ENCODE assay signal across 8 cellular contexts in genomic region chr1:155044812-155045690, GRCh38. TPM values are rescaled to one million over a fixed set of nuclear protein-coding genes. Genes with fewer than 3 reads are reported as not detected.
DNase-seq lines count a peak whose midpoint lies in the region; ATAC-seq and TF ChIP-seq lines count a peak whose summit lies in the region.

No MANE protein-coding gene starts in this region.

- no peak for TF ChIP-seq POLR2A in gastrocnemius medialis (IDR thresholded peaks at IDR 0.05)

- in situ Hi-C loops in brain microvascular endothelial cell (cut with HindIII; ENCODE audit: low pct_ligation_motif_present, low sequenced_read_pairs): no loop called here
- in situ Hi-C loops in gastrocnemius medialis (cut with MboI; ENCODE audit: low sequenced_read_pairs in 4 of 4): no loop called here

- DNase-seq in NCI-H2107 treated with DMSO at 0.1 percent for 48 hours (lab: John Stamatoyannopoulos, UW; ENCODE audit: unreplicated experiment) (peak; percentile 23), NCI-H2107 (lab: John Stamatoyannopoulos, UW) (no peak), NCI-H1092 (lab: John Stamatoyannopoulos, UW) (peak; percentile 37), T-helper 22 cell (ENCODE audit: low read depth) (peak; percentile 20), brain microvascular endothelial cell (peak; percentile 72), hypothalamus (lab: John Stamatoyannopoulos, UW) (peak in 44 of 51 donors; percentile 3 to 80 (median 53)), gastrocnemius medialis (peak; percentile 82 to 89)

- H3K27ac ChIP-seq in brain microvascular endothelial cell (no peak overlapping the region), gastrocnemius medialis (peak overlapping the region; percentile 42 to 74 (median 64))

- H3K9me3 ChIP-seq in gastrocnemius medialis: no peaks in the 10 kb centered on the region

- H3K4me3 ChIP-seq in brain microvascular endothelial cell (ENCODE audit: low read depth, low read length): no peak overlapping the region
- no peak overlapping the region for H3K4me3 ChIP-seq in gastrocnemius medialis

- peaks cover 15 to 20% of the 10 kb centered on the region in 2 donors for H3K4me1 ChIP-seq in gastrocnemius medialis

- H3K36me3 ChIP-seq in brain microvascular endothelial cell (replicated peaks): no peaks in the 10 kb centered on the region
- no peaks in the 10 kb centered on the region for H3K36me3 ChIP-seq in gastrocnemius medialis

- intact Hi-C loops in gastrocnemius medialis (cut with DNase I; ENCODE audit: low total_unique reads): loop anchor here (1.0 kb wide), 2 partner anchors 16 to 40 kb away; no protein-coding TSS in a partner anchor

- TF ChIP-seq CTCF in brain microvascular endothelial cell (IDR thresholded peaks at IDR 0.05; ENCODE audit: low read depth, low read length, missing control alignments) (peak; percentile 83), gastrocnemius medialis (IDR thresholded peaks at IDR 0.05 in 4 of 5, conservative IDR thresholded peaks at IDR 0.05 in 1 of 5) (peak; percentile 77 to 85 (median 82))

- ATAC-seq in gastrocnemius medialis (peak; percentile 95 to 98), GM21423 (IDR thresholded peaks at IDR 0.05; ENCODE audit: unreplicated experiment) (no peak)

- no peaks in the 10 kb centered on the region for H3K27me3 ChIP-seq in brain microvascular endothelial cell (replicated peaks)
- H3K27me3 ChIP-seq in gastrocnemius medialis: no peaks in the 10 kb centered on the region

RNA-seq across cellular contexts. Expression of gene ADAM15, which starts 6.1 kb away (rescaled TPM):
- total RNA-seq in gastrocnemius medialis: 10 to 100 TPM; 30.3 to 42.8 (median 36.9) TPM

RNA-seq across cellular contexts. Expression of gene DCST1, which starts 11.4 kb away (rescaled TPM):
- total RNA-seq in gastrocnemius medialis: under 1 TPM in 2 of 4 donors, not detected in 2; 0.13 to 0.35 TPM

RNA-seq across cellular contexts. Expression of gene DCST2, which starts 11.5 kb away (rescaled TPM):
- not detected for total RNA-seq in gastrocnemius medialis

RNA-seq across cellular contexts. Expression of gene EFNA4, which starts 18.5 kb away (rescaled TPM):
- total RNA-seq in gastrocnemius medialis: under 1 TPM; 0.41 to 0.87 (median 0.80) TPM

RNA-seq across cellular contexts. Expression of gene EFNA3, which starts 33.6 kb away (rescaled TPM):
- total RNA-seq in gastrocnemius medialis: 1 to 10 TPM in 2 of 4 donors, under 1 TPM in 1, not detected in 1; 0.55 to 1.8 (median 1.6) TPM
